ENCODE assay signal across 10 cellular contexts in genomic region chr10:96789571-96790108, GRCh38. TPM values are rescaled to one million over a fixed set of nuclear protein-coding genes. Genes with fewer than 3 reads are reported as not detected.
DNase-seq lines count a peak whose midpoint lies in the region; ATAC-seq and TF ChIP-seq lines count a peak whose summit lies in the region.
"Had no signal": no experiment of that assay in that cellular context is flagged by ENCODE, and none has a peak within 500 bp of the region (broad histone marks: within the 10 kb centered on the region; RNA-seq: fewer than 3 reads in every experiment).

No MANE protein-coding gene starts in this region.

- H3K4me1 Mint-ChIP-seq in activated CD4-positive, alpha-beta T cell treated with anti-CD3 and anti-CD28 coated beads for 36 hours = no peaks in the 10 kb centered on the region
- no peaks in the 10 kb centered on the region for H3K4me1 Mint-ChIP-seq in neural progenitor cell
- H3K4me1 Mint-ChIP-seq: activated naive CD4-positive, alpha-beta T cell treated with anti-CD3 and anti-CD28 coated beads, Interleukin-2, amount 50 U/mL, for 24 hours had no signal

- H3K27me3 Mint-ChIP-seq in activated CD4-positive, alpha-beta T cell treated with anti-CD3 and anti-CD28 coated beads for 36 hours = peaks cover 16% of the 10 kb centered on the region
- H3K27me3 Mint-ChIP-seq in neural progenitor cell (ENCODE audit: insufficient read depth, low read depth) = peaks cover 5% of the 10 kb centered on the region

- H3K36me3 Mint-ChIP-seq in activated CD4-positive, alpha-beta T cell treated with anti-CD3 and anti-CD28 coated beads for 36 hours (ENCODE audit: low read depth) = no peaks in the 10 kb centered on the region
- H3K36me3 Mint-ChIP-seq in neural progenitor cell = no peaks in the 10 kb centered on the region
- H3K36me3 Mint-ChIP-seq: activated naive CD4-positive, alpha-beta T cell treated with anti-CD3 and anti-CD28 coated beads, Interleukin-2, amount 50 U/mL, for 24 hours had no signal

- TF ChIP-seq CTCF in GM12873 (IDR thresholded peaks at IDR 0.05; ENCODE audit: insufficient read depth, low read depth, low read length, missing control alignments) = peak; percentile 18
- peak; percentile 75 for TF ChIP-seq CTCF in fibroblast of villous mesenchyme (IDR thresholded peaks at IDR 0.05; ENCODE audit: insufficient read depth, low read depth, low read length)
- TF ChIP-seq CTCF in neural progenitor cell (IDR thresholded peaks at IDR 0.05) = no peak

- intact Hi-C loops in Right ventricle myocardium superior (cut with DNase I) = no loop called here
- intact Hi-C loops in cardiac septum (cut with DNase I) = no loop called here
- intact Hi-C loops in activated CD4-positive, alpha-beta T cell treated with anti-CD3 and anti-CD28 coated beads for 36 hours (cut with DNase I, micrococcal nuclease) = no loop called here

- no peaks in the 10 kb centered on the region for H3K36me3 ChIP-seq in neural progenitor cell

- no peak overlapping the region for H3K27ac Mint-ChIP-seq in activated CD4-positive, alpha-beta T cell treated with anti-CD3 and anti-CD28 coated beads for 36 hours
- H3K27ac Mint-ChIP-seq in neural progenitor cell = no peak overlapping the region
- H3K27ac Mint-ChIP-seq: activated naive CD4-positive, alpha-beta T cell treated with anti-CD3 and anti-CD28 coated beads, Interleukin-2, amount 50 U/mL, for 24 hours had no signal

- no peak overlapping the region for H3K9ac ChIP-seq in neural progenitor cell

- POLR2A ChIA-PET in activated CD4-positive, alpha-beta T cell treated with anti-CD3 and anti-CD28 coated beads for 36 hours (lab: Charles Lee) = no interaction called here

- ATAC-seq in GM21526 (IDR thresholded peaks at IDR 0.05; ENCODE audit: low FRiP score, unreplicated experiment) (peak; percentile 66), Right ventricle myocardium superior (ENCODE audit: poor library complexity) (no peak)
- no peak for ATAC-seq in activated CD4-positive, alpha-beta T cell treated with anti-CD3 and anti-CD28 coated beads for 36 hours

- no peaks in the 10 kb centered on the region for H3K79me2 ChIP-seq in neural progenitor cell (ENCODE audit: low read depth)
- H3K79me2 ChIP-seq: hepatocyte had no signal

- no peak overlapping the region for H3K4me3 Mint-ChIP-seq in activated CD4-positive, alpha-beta T cell treated with anti-CD3 and anti-CD28 coated beads for 36 hours
- H3K4me3 Mint-ChIP-seq in neural progenitor cell = no peak overlapping the region
- H3K4me3 Mint-ChIP-seq: activated naive CD4-positive, alpha-beta T cell treated with anti-CD3 and anti-CD28 coated beads, Interleukin-2, amount 50 U/mL, for 24 hours had no signal

- no peaks in the 10 kb centered on the region for H3F3A ChIP-seq in neural progenitor cell (ENCODE audit: low read depth)

- H3K9me3 ChIP-seq in neural progenitor cell (ENCODE audit: low read depth) = no peaks in the 10 kb centered on the region

- H3K27me3 ChIP-seq in neural progenitor cell = no peaks in the 10 kb centered on the region
- H3K27me3 ChIP-seq: hepatocyte had no signal

- no peaks in the 10 kb centered on the region for H3K9me3 Mint-ChIP-seq in activated CD4-positive, alpha-beta T cell treated with anti-CD3 and anti-CD28 coated beads for 36 hours (ENCODE audit: low read depth)
- peaks cover 11% of the 10 kb centered on the region for H3K9me3 Mint-ChIP-seq in neural progenitor cell
- H3K9me3 Mint-ChIP-seq: activated naive CD4-positive, alpha-beta T cell treated with anti-CD3 and anti-CD28 coated beads, Interleukin-2, amount 50 U/mL, for 24 hours had no signal

- H3K4me1 ChIP-seq in neural progenitor cell = no peaks in the 10 kb centered on the region

- H2AFZ ChIP-seq in neural progenitor cell (replicated peaks) = no peak overlapping the region
- H2AFZ ChIP-seq: hepatocyte had no signal

- H3K4me3 ChIP-seq in fibroblast of villous mesenchyme (ENCODE audit: low read depth, low read length) (no peak overlapping the region), neural progenitor cell (no peak overlapping the region)
- H3K4me3 ChIP-seq: hepatocyte had no signal

- peak; percentile 72 to 81 for DNase-seq in Kasumi-1 (lab: John Stamatoyannopoulos, UW)
- peak; percentile 39 for DNase-seq in fibroblast of villous mesenchyme (ENCODE audit: low read depth)
- no peak for DNase-seq in Right ventricle myocardium superior
- DNase-seq in cardiac septum (ENCODE audit: low spot score) = no peak
- no peak for DNase-seq in activated CD4-positive, alpha-beta T cell treated with anti-CD3 and anti-CD28 coated beads for 36 hours
- DNase-seq in neural progenitor cell (ENCODE audit: low spot score) = no peak

- no peaks in the 10 kb centered on the region for H4K20me1 ChIP-seq in neural progenitor cell (ENCODE audit: low read depth)

- no peak overlapping the region for H3K4me2 ChIP-seq in neural progenitor cell
- H3K4me2 ChIP-seq: hepatocyte had no signal

- no peak overlapping the region for H3K27ac ChIP-seq in neural progenitor cell
- H3K27ac ChIP-seq: hepatocyte had no signal

- CTCF ChIA-PET in activated CD4-positive, alpha-beta T cell treated with anti-CD3 and anti-CD28 coated beads for 36 hours (lab: Charles Lee) = interaction anchor here (0.8 kb wide), 1 partner anchor 46 kb away, joined by 3 read pairs; no protein-coding TSS in a partner anchor

RNA-seq across cellular contexts. Expression of gene LCOR, which starts 42.5 kb away (rescaled TPM):
- 31.6 and 58.7 TPM in 2 replicates for total RNA-seq in fibroblast of villous mesenchyme
- 16.9 TPM for total RNA-seq in Right ventricle myocardium superior
- 21.0 TPM for total RNA-seq in cardiac septum
- 10 to 100 TPM; 22.0 to 23.4 TPM for total RNA-seq in activated CD4-positive, alpha-beta T cell treated with anti-CD3 and anti-CD28 coated beads for 36 hours
- total RNA-seq in neural progenitor cell (ENCODE audit: low replicate concordance) = 24.9 and 35.3 TPM in 2 replicates

Comparison
In these comparisons a context has a peak if more than half of its experiments do, and no peak if none do; other contexts are left out.
1. DNase-seq: peak in Kasumi-1 (2 of 2) and fibroblast of villous mesenchyme (single experiment); none in Right ventricle myocardium superior (single experiment), cardiac septum (single experiment), activated CD4-positive, alpha-beta T cell treated with anti-CD3 and anti-CD28 coated beads for 36 hours (single experiment) and neural progenitor cell (single experiment).